In the genomic region with DNA sequence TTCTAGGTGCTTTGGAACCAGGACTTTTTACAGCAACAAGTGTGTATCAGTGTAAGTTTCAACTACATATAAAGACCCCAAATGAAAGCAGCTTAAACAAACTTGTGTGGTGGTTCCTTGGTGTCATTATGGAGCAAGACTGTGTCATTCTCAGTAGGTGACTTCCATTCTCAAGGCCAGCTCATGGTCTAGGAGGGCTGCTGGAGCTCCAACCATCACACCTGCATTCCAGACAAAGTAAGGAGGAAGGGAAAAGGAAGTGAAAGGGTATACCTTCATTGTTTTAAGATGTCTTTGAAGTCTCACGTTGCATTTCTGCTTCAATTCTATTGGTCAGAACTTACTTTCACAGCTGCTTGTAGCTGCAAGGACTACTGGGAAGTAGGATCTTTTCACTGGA, we compare ENCODE assay signal across 21 cellular contexts.
"Had no signal": no experiment of that assay in that cellular context is flagged by ENCODE, and none has a peak within 500 bp of the region (broad histone marks: within the 10 kb centered on the region; RNA-seq: fewer than 3 reads in every experiment).

No MANE protein-coding gene starts in this region.

- DNase-seq: cortex of kidney; effector memory CD4-positive, alpha-beta T cell; esophagus squamous epithelium; foreskin fibroblast; foreskin melanocyte; gastrocnemius medialis; glutamatergic neuron; head of caudate nucleus; heart right ventricle; hippocampal formation; left cardiac atrium; left lung; left ventricle myocardium superior; lower lobe of right lung; mesenchymal stem cell; mucosa of descending colon; naive B cell had no signal

- H3K27me3 ChIP-seq: gastrocnemius medialis, left lung had no signal

- H3K9me3 ChIP-seq: esophagus squamous epithelium, gastrocnemius medialis, lower lobe of right lung, mucosa of descending colon had no signal

- H3K36me3 ChIP-seq: esophagus squamous epithelium, gastrocnemius medialis, heart right ventricle, left lung, lower lobe of right lung had no signal

- FAIRE-seq: colon, endothelial cell of umbilical vein, islet of Langerhans, keratinocyte had no signal

- H3K27ac ChIP-seq: esophagus squamous epithelium, gastrocnemius medialis, heart right ventricle, left lung, lower lobe of right lung had no signal

- H3K4me3 ChIP-seq: esophagus squamous epithelium, gastrocnemius medialis, heart right ventricle, left lung, lower lobe of right lung, mucosa of descending colon had no signal

- ATAC-seq: gastrocnemius medialis, heart right ventricle, left cardiac atrium, left lung, left ventricle myocardium superior, lower lobe of right lung, mucosa of descending colon had no signal

- H3K4me1 ChIP-seq: gastrocnemius medialis, heart right ventricle, left lung, lower lobe of right lung had no signal
